In the genomic region with DNA sequence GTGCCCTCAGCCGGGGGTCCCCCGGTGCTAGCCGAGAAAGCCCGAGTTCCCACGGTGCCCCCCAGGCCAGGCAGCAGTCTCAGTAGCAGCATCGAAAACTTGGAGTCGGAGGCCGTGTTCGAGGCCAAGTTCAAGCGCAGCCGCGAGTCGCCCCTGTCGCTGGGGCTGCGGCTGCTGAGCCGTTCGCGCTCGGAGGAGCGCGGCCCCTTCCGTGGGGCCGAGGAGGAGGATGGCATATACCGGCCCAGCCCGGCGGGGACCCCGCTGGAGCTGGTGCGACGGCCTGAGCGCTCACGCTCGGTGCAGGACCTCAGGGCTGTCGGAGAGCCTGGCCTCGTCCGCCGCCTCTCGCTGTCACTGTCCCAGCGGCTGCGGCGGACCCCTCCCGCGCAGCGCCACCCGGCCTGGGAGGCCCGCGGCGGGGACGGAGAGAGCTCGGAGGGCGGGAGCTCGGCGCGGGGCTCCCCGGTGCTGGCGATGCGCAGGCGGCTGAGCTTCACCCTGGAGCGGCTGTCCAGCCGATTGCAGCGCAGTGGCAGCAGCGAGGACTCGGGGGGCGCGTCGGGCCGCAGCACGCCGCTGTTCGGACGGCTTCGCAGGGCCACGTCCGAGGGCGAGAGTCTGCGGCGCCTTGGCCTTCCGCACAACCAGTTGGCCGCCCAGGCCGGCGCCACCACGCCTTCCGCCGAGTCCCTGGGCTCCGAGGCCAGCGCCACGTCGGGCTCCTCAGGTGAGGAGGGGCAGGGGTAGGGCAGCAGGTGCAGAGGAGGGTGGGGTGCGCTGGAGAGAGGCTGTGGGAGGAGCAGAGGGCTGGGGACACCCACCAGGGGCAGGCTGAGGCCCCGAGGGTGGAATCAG, we compare ENCODE assay signal across 10 cellular contexts. TPM values are rescaled to one million over a fixed set of nuclear protein-coding genes. Genes with fewer than 3 reads are reported as not detected.
A peak's percentile ranks its signal among the peaks of the same experiment; 100 is the strongest.
DNase-seq lines count a peak whose midpoint lies in the region; ATAC-seq and TF ChIP-seq lines count a peak whose summit lies in the region.
"Had no signal": no experiment of that assay in that cellular context is flagged by ENCODE, and none has a peak within 500 bp of the region (broad histone marks: within the 10 kb centered on the region; RNA-seq: fewer than 3 reads in every experiment).

No MANE protein-coding gene starts in this region.

- H3K4me1 ChIP-seq in RWPE2 (ENCODE audit: insufficient read depth, poor library complexity, severe bottlenecking) (no peaks in the 10 kb centered on the region), heart left ventricle (peaks cover 0 to 43% (median 5%) of the 10 kb centered on the region in 12 donors), ovary (ENCODE audit: insufficient read depth) (peaks cover 1% of the 10 kb centered on the region)

- no peaks in the 10 kb centered on the region for H3K36me3 ChIP-seq in RWPE2 (ENCODE audit: low read depth)
- H3K36me3 ChIP-seq in heart left ventricle, result peaks cover 0 to 44% (median 7%) of the 10 kb centered on the region in 9 donors
- no peaks in the 10 kb centered on the region for H3K36me3 ChIP-seq in ovary
- H3K36me3 ChIP-seq: WERI-Rb-1 had no signal

- H3K27me3 ChIP-seq in RWPE2 (ENCODE audit: insufficient read depth, poor library complexity, severe bottlenecking) (peaks cover 26% of the 10 kb centered on the region), heart left ventricle (peaks cover 4 to 47% (median 14%) of the 10 kb centered on the region in 9 donors), ovary (no peaks in the 10 kb centered on the region)

- intact Hi-C loops in heart left ventricle (cut with DNase I), result no loop called here
- intact Hi-C loops in ovary (cut with DNase I), result no loop called here

- no peak for TF ChIP-seq CTCF in RWPE2 (IDR thresholded peaks at IDR 0.05; ENCODE audit: poor library complexity, severe bottlenecking)
- no peak for TF ChIP-seq CTCF in heart left ventricle (IDR thresholded peaks at IDR 0.05)
- no peak for TF ChIP-seq CTCF in ovary (IDR thresholded peaks at IDR 0.05)

- no peak for TF ChIP-seq EP300 in ovary (IDR thresholded peaks at IDR 0.05)

- H3K9me3 ChIP-seq in RWPE2 (ENCODE audit: severe bottlenecking) (no peaks in the 10 kb centered on the region), heart left ventricle (no peaks in the 10 kb centered on the region), ovary (no peaks in the 10 kb centered on the region)

- ATAC-seq in RWPE2 (ENCODE audit: low read depth) (peak; percentile 8; the same call in 2 of the 3 replicates), heart left ventricle (peak in 1 of 4 donors; percentile 7), HG03139 (IDR thresholded peaks at IDR 0.05; ENCODE audit: unreplicated experiment) (no peak), HG03097 (IDR thresholded peaks at IDR 0.05; ENCODE audit: low FRiP score, unreplicated experiment) (no peak)

- H3K4me3 ChIP-seq in RWPE2 (ENCODE audit: severe bottlenecking), result no peak overlapping the region
- H3K4me3 ChIP-seq in heart left ventricle, result peak overlapping the region in 8 of 12 donors; percentile 3 to 38 (median 24)
- peak overlapping the region; percentile 12 for H3K4me3 ChIP-seq in ovary

- TF ChIP-seq POLR2A in heart left ventricle (IDR thresholded peaks at IDR 0.05) (no peak), ovary (IDR thresholded peaks at IDR 0.05) (no peak)

- 19 to 26% (median 20%) methylated on average over 8 to 89 of the region's 89 CpGs for WGBS in heart left ventricle, 4 donors
- 7 to 12% (median 11%) methylated on average over 58 to 89 of the region's 89 CpGs for WGBS in ovary, 3 donors

- DNase-seq in COLO668 (lab: John Stamatoyannopoulos, UW; ENCODE audit: unreplicated experiment) (peak; percentile 28), RWPE2 (ENCODE audit: low spot score) (no peak), heart left ventricle (no peak), ovary (no peak), SW480 (ENCODE audit: low spot score) (no peak), HPDE6-E6E7 (ENCODE audit: extremely low spot score) (no peak)
- DNase-seq: mammary epithelial cell, WERI-Rb-1 had no signal

- H3K27ac ChIP-seq in RWPE2 (ENCODE audit: poor library complexity, severe bottlenecking) (no peak overlapping the region), heart left ventricle (peak overlapping the region in 4 of 12 donors; percentile 3 to 75 (median 20)), ovary (no peak overlapping the region)
- H3K27ac ChIP-seq: WERI-Rb-1 had no signal

RNA-seq across cellular contexts. Expression of a gene that starts 14.1 kb away (rescaled TPM):
- total RNA-seq in heart left ventricle, result 10 to 100 TPM; 15.8 to 31.6 (median 20.1) TPM
- 10 to 100 TPM; 18.2 to 35.5 TPM for polyA plus RNA-seq in heart left ventricle
- 10 to 100 TPM; 14.2 to 35.7 (median 23.7) TPM for total RNA-seq in ovary
- polyA plus RNA-seq in ovary, result 10 to 100 TPM; 20.0 to 33.7 TPM

RNA-seq across cellular contexts. Expression of a gene that starts 29.7 kb away (rescaled TPM):
- under 1 TPM in 1 of 9 donors, not detected in 8; 0.10 TPM for total RNA-seq in heart left ventricle
- under 1 TPM; 0.03 to 0.08 TPM for polyA plus RNA-seq in heart left ventricle
- total RNA-seq in ovary, result under 1 TPM in 3 of 7 donors, not detected in 4; 0.10 to 0.28 (median 0.24) TPM
- polyA plus RNA-seq in ovary, result under 1 TPM in 1 of 2 donors, not detected in 1; 0.05 TPM

RNA-seq across cellular contexts. Expression of a gene that starts 49.9 kb away (rescaled TPM):
- 100 to 1,000 TPM in 6 of 9 donors, 10 to 100 TPM in 3; 93.6 to 150 (median 114) TPM for total RNA-seq in heart left ventricle
- polyA plus RNA-seq in heart left ventricle, result 10 to 100 TPM; 64.8 to 92.2 TPM
- 10 to 100 TPM; 13.9 to 79.7 (median 29.6) TPM for total RNA-seq in ovary
- 10 to 100 TPM in 1 of 2 donors, 1 to 10 TPM in 1; 9.9 to 31.4 TPM for polyA plus RNA-seq in ovary

RNA-seq across cellular contexts. Expression of a gene that starts 59.0 kb away (rescaled TPM):
- total RNA-seq in heart left ventricle (100 to 1,000 TPM in 6 of 9 donors, 10 to 100 TPM in 3; 77.9 to 196 (median 138) TPM), ovary (100 to 1,000 TPM in 6 of 7 donors, 10 to 100 TPM in 1; 89.4 to 181 (median 135) TPM)
- polyA plus RNA-seq in heart left ventricle (100 to 1,000 TPM in 1 of 2 donors, 10 to 100 TPM in 1; 74.1 to 209 TPM), ovary (10 to 100 TPM in 1 of 2 donors, 1 to 10 TPM in 1; 4.0 to 76.0 TPM)

RNA-seq across cellular contexts. Expression of a gene that starts 59.3 kb away (rescaled TPM):
- 1 to 10 TPM in 8 of 9 donors, under 1 TPM in 1; 0.65 to 4.7 (median 2.3) TPM for total RNA-seq in heart left ventricle
- polyA plus RNA-seq in heart left ventricle, result 10 to 100 TPM in 1 of 2 donors, 1 to 10 TPM in 1; 2.2 to 10.2 TPM
- total RNA-seq in ovary, result 10 to 100 TPM in 6 of 7 donors, 1 to 10 TPM in 1; 5.8 to 22.7 (median 10.7) TPM
- 1 to 10 TPM in 1 of 2 donors, under 1 TPM in 1; 0.62 to 6.5 TPM for polyA plus RNA-seq in ovary
